In the genomic region with DNA sequence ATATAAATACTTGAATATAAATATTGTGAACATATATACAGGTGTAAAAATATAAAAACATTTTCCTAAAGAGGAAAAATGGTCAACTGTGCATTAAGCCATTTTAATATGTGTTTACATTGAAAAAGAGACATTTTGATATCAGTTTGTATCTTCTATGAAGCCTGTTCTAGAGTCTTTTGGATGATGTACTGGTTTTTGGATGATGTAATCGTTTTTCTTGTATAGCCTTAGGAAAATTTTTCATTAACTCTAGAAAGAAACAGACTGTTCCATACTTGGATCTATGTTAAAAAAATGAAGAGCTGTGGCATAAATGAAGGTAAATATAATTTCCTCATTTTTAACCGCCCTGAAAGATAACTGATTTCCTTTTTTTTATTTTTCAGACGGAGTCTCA, we compare ENCODE assay signal across 2 cellular contexts.
TF ChIP-seq lines count a peak whose summit lies in the region.

No MANE protein-coding gene starts in this region.

TF ChIP-seq in HepG2, 621 proteins besides CTCF, POLR2A, EP300 and RAD21 (continues in another document):
- TF ChIP-seq GMEB2 (CRISPR knock-in tag; IDR thresholded peaks at IDR 0.05; ENCODE audit: low read depth) (no peak), ATF7 (IDR thresholded peaks at IDR 0.05) (peak; percentile 43; the same call in 1 of the 2 replicates), ATF7 (CRISPR knock-in tag; IDR thresholded peaks at IDR 0.05) (no peak), MAFF (IDR thresholded peaks at IDR 0.05; ENCODE audit: low read depth, low read length) (no peak), ZNF570 (CRISPR knock-in tag; IDR thresholded peaks at IDR 0.05; ENCODE audit: borderline replicate concordance) (no peak), DDIT3 (CRISPR knock-in tag; IDR thresholded peaks at IDR 0.05) (no peak), ZBTB26 (CRISPR knock-in tag; IDR thresholded peaks at IDR 0.05; ENCODE audit: borderline replicate concordance) (no peak), ZFP90 (CRISPR knock-in tag; IDR thresholded peaks at IDR 0.05; ENCODE audit: borderline replicate concordance) (no peak), ZBTB3 (CRISPR knock-in tag; IDR thresholded peaks at IDR 0.05; ENCODE audit: borderline replicate concordance, low read depth) (no peak), ZBTB44 (CRISPR knock-in tag; IDR thresholded peaks at IDR 0.05) (no peak), IRF1 (CRISPR knock-in tag; IDR thresholded peaks at IDR 0.05; ENCODE audit: low read depth) (no peak), PHF5A (CRISPR knock-in tag; IDR thresholded peaks at IDR 0.05; ENCODE audit: low read depth, unreplicated experiment) (no peak), ZNF207 (IDR thresholded peaks at IDR 0.05; ENCODE audit: borderline replicate concordance) (no peak), ZFP62 (CRISPR knock-in tag; IDR thresholded peaks at IDR 0.05) (no peak), TAF1 (CRISPR knock-in tag; IDR thresholded peaks at IDR 0.05) (no peak)
- TF ChIP-seq, protein P1, sequence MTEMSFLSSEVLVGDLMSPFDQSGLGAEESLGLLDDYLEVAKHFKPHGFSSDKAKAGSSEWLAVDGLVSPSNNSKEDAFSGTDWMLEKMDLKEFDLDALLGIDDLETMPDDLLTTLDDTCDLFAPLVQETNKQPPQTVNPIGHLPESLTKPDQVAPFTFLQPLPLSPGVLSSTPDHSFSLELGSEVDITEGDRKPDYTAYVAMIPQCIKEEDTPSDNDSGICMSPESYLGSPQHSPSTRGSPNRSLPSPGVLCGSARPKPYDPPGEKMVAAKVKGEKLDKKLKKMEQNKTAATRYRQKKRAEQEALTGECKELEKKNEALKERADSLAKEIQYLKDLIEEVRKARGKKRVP (CRISPR knock-in tag; IDR thresholded peaks at IDR 0.05), result 0 out of 4 replicates have a peak, but pooled peaks of 1 of the 2 experiments have one; percentile 18

TF ChIP-seq in K562, 482 proteins besides CTCF, POLR2A, EP300 and RAD21:
- TF ChIP-seq CEBPG (CRISPR knock-in tag; IDR thresholded peaks at IDR 0.05) (no peak), CEBPG (tag; conservative IDR thresholded peaks at IDR 0.05 in 1 of 2, IDR thresholded peaks at IDR 0.05 in 1 of 2) (peak in 1 of 2 experiments; percentile 31; a peak in 1 of 4 replicates), HNRNPL (IDR thresholded peaks at IDR 0.05; ENCODE audit: low read depth, low read length) (no peak), KAT8 (IDR thresholded peaks at IDR 0.05; ENCODE audit: low read depth) (no peak), ESRRA (IDR thresholded peaks at IDR 0.05; ENCODE audit: borderline replicate concordance, low read depth) (no peak), ZNF696 (CRISPR knock-in tag; conservative IDR thresholded peaks at IDR 0.05) (no peak), KAT2B (IDR thresholded peaks at IDR 0.05; ENCODE audit: low read depth, low read length) (no peak), ATF3 (IDR thresholded peaks at IDR 0.05) (peak; percentile 62), ATF3 (CRISPR knock-in tag; conservative IDR thresholded peaks at IDR 0.05) (no peak)
